In genomic region chr12:8390001-8390797, GRCh38 we compare ENCODE assay signal across 8 cellular contexts.
DNase-seq lines count a peak whose midpoint lies in the region; ATAC-seq and TF ChIP-seq lines count a peak whose summit lies in the region.
"Not testable (repeated sequence)": the region's sequence is repeated elsewhere in the genome, so short reads cannot be mapped to it uniquely, and the experiment has no call there.

No MANE protein-coding gene starts in this region.

- not testable (repeated sequence) for H3K36me3 Mint-ChIP-seq in CD4-positive, alpha-beta memory T cell; activated CD4-positive, alpha-beta memory T cell treated with anti-CD3 and anti-CD28 coated beads for 36 hours

- H3K4me1 ChIP-seq in CD4-positive, alpha-beta memory T cell (ENCODE audit: insufficient read depth, low read length); NT2/D1 (ENCODE audit: insufficient read depth, insufficient read length): not testable (repeated sequence)

- not testable (repeated sequence) for ATAC-seq in omental fat pad (ENCODE audit: low FRiP score); stimulated activated naive CD8-positive, alpha-beta T cell treated with anti-CD3 and anti-CD28 coated beads, Interleukin-15, Interleukin-2, amounts not matched to agents 100 U/mL and 50 U/mL, for 24 hours

- DNase-seq in CD4-positive, alpha-beta memory T cell, result peak in 4 of 5 donors; percentile 1 to 84 (median 72)
- DNase-seq in HEK293T (ENCODE audit: extremely low spot score) (peak; percentile 39), hypothalamus (lab: John Stamatoyannopoulos, UW) (peak in 30 of 51 donors; percentile 2 to 80 (median 24)), omental fat pad (ENCODE audit: low spot score) (peak; percentile 68)
- not testable (repeated sequence) for DNase-seq in NT2/D1 (ENCODE audit: low read depth, low spot score)
- DNase-seq in activated CD4-positive, alpha-beta memory T cell treated with anti-CD3 and anti-CD28 coated beads for 36 hours, result peak; percentile 82
- DNase-seq in central memory CD4-positive, alpha-beta T cell, result peak; percentile 57
- DNase-seq in stimulated activated naive CD8-positive, alpha-beta T cell treated with anti-CD3 and anti-CD28 coated beads, Interleukin-15, Interleukin-2, amounts not matched to agents 100 U/mL and 50 U/mL, for 24 hours, result peak; percentile 89

- not testable (repeated sequence) for H3K4me1 Mint-ChIP-seq in CD4-positive, alpha-beta memory T cell; activated CD4-positive, alpha-beta memory T cell treated with anti-CD3 and anti-CD28 coated beads for 36 hours (ENCODE audit: low read depth)

- intact Hi-C loops in CD4-positive, alpha-beta memory T cell (cut with micrococcal nuclease); activated CD4-positive, alpha-beta memory T cell treated with anti-CD3 and anti-CD28 coated beads for 36 hours (cut with micrococcal nuclease): not testable (repeated sequence)

- not testable (repeated sequence) for H3K4me3 ChIP-seq in CD4-positive, alpha-beta memory T cell (ENCODE audit: low read length in 2 of 2)
- H3K4me3 ChIP-seq in NT2/D1 (ENCODE audit: insufficient read length, low read depth), result peak overlapping the region; percentile 26

- peak overlapping the region; percentile 70 for H3K9ac ChIP-seq in NT2/D1 (ENCODE audit: insufficient read length, low read depth)

- not testable (repeated sequence) for H3K27ac ChIP-seq in CD4-positive, alpha-beta memory T cell (ENCODE audit: low read depth, low read length)

- not testable (repeated sequence) for H3K9me3 Mint-ChIP-seq in CD4-positive, alpha-beta memory T cell; activated CD4-positive, alpha-beta memory T cell treated with anti-CD3 and anti-CD28 coated beads for 36 hours

- CTCF ChIA-PET in CD4-positive, alpha-beta memory T cell (lab: Charles Lee; ENCODE audit: partially characterized antibody), result interaction anchor here (0.6 to 1.1 kb wide), 2 partner anchors 61 to 92 kb away, joined by 4 read pairs; no protein-coding TSS in a partner anchor
- CTCF ChIA-PET in HEK293T (lab: Yijun Ruan, JAX), result interaction anchor here (0.6 kb wide), 1 partner anchor 60 kb away, joined by 4 read pairs; no protein-coding TSS in a partner anchor
- CTCF ChIA-PET in activated CD4-positive, alpha-beta memory T cell treated with anti-CD3 and anti-CD28 coated beads for 36 hours (lab: Charles Lee), result interaction anchor here (0.6 to 1.6 kb wide), 12 partner anchors 14 to 383 kb away, joined by 3 to 9 read pairs (median 4); no protein-coding TSS in a partner anchor

- not testable (repeated sequence) for H3K27me3 ChIP-seq in CD4-positive, alpha-beta memory T cell (ENCODE audit: insufficient read depth, low read length); NT2/D1 (ENCODE audit: insufficient read depth, insufficient read length)

- H3K27me3 Mint-ChIP-seq in CD4-positive, alpha-beta memory T cell, result peaks cover 6 to 10% of the 10 kb centered on the region in 2 donors
- peaks cover 19% of the 10 kb centered on the region for H3K27me3 Mint-ChIP-seq in activated CD4-positive, alpha-beta memory T cell treated with anti-CD3 and anti-CD28 coated beads for 36 hours

- not testable (repeated sequence) for H3K9me3 ChIP-seq in CD4-positive, alpha-beta memory T cell (ENCODE audit: control insufficient read depth in 1 of 2, low read length in 2 of 2); NT2/D1 (ENCODE audit: insufficient read depth, low read length)

- not testable (repeated sequence) for H3K36me3 ChIP-seq in CD4-positive, alpha-beta memory T cell (ENCODE audit: insufficient read depth, low read length); NT2/D1 (ENCODE audit: insufficient read depth, insufficient read length, low read length)

- TF ChIP-seq CTCF in omental fat pad (IDR thresholded peaks at IDR 0.05), result not testable (repeated sequence)

- not testable (repeated sequence) for H3K27ac Mint-ChIP-seq in CD4-positive, alpha-beta memory T cell; activated CD4-positive, alpha-beta memory T cell treated with anti-CD3 and anti-CD28 coated beads for 36 hours

- peak overlapping the region in 7 of 8 donors; percentile 46 to 75 (median 54) for H3K4me3 Mint-ChIP-seq in CD4-positive, alpha-beta memory T cell
- H3K4me3 Mint-ChIP-seq in activated CD4-positive, alpha-beta memory T cell treated with anti-CD3 and anti-CD28 coated beads for 36 hours, result not testable (repeated sequence)

- POLR2A ChIA-PET in CD4-positive, alpha-beta memory T cell (lab: Charles Lee; ENCODE audit: partially characterized antibody); HEK293T (lab: Yijun Ruan, JAX); activated CD4-positive, alpha-beta memory T cell treated with anti-CD3 and anti-CD28 coated beads for 36 hours (lab: Charles Lee): not testable (repeated sequence)

TF ChIP-seq in HEK293T, 16 proteins besides CTCF, POLR2A, EP300 and RAD21:
- peak; percentile 16; the same call in 1 of the 2 replicates for TF ChIP-seq L3MBTL2 (conservative IDR thresholded peaks at IDR 0.05)
TF ChIP-seq in HEK293T: peak in this region for 1; not testable (repeated sequence) for 15.
